In genomic region chr7:156119771-156120170, GRCh38 we compare ENCODE assay signal across 28 cellular contexts.
"Had no signal": no experiment of that assay in that cellular context is flagged by ENCODE, and none has a peak within 500 bp of the region (broad histone marks: within the 10 kb centered on the region; RNA-seq: fewer than 3 reads in every experiment).

No MANE protein-coding gene starts in this region.

- H3K4me1 ChIP-seq: stomach, suprapubic skin, thyroid gland, tibial artery, tibial nerve, transverse colon, upper lobe of left lung, upper lobe of right lung, uterus, vagina had no signal

- FAIRE-seq: urothelium cell line had no signal

- H3K4me3 ChIP-seq: stomach, suprapubic skin, testis, thoracic aorta, thyroid gland, tibial artery, tibial nerve, transverse colon, upper lobe of left lung, upper lobe of right lung, uterus, vagina had no signal

- H3K4me3 Mint-ChIP-seq: stimulated activated effector memory CD8-positive, alpha-beta T cell treated with anti-CD3 and anti-CD28 coated beads, Interleukin-12 subunit alpha, Interleukin-12 subunit beta, amount 100 ng/mL, for 72 hours; stimulated activated naive B cell treated with anti-CD40 and anti-IgM and Interleukin-4, amounts not matched to agents 10 μg/mL and 1 μg/mL and 100 μg/mL, for 72 hours; stimulated activated naive CD8-positive, alpha-beta T cell treated with anti-CD3 and anti-CD28 coated beads, Interleukin-15, amount 100 ng/mL, for 72 hours; stimulated activated naive CD8-positive, alpha-beta T cell treated with anti-CD3 and anti-CD28 coated beads, Interleukin-15, Interleukin-2, amounts not matched to agents 100 ng/mL and 50 ng/mL, for 24 hours; type B pancreatic cell had no signal

- H3K27ac ChIP-seq: stomach, suprapubic skin, testis, thoracic aorta, thyroid gland, tibial artery, tibial nerve, transverse colon, upper lobe of left lung, upper lobe of right lung, uterus, vagina had no signal

- H3K27me3 ChIP-seq: stomach, suprapubic skin, testis, thyroid gland, tibial artery, tibial nerve, transverse colon, upper lobe of left lung, upper lobe of right lung, uterus, vagina had no signal

- H3K27ac Mint-ChIP-seq: stimulated activated effector memory CD8-positive, alpha-beta T cell treated with anti-CD3 and anti-CD28 coated beads, Interleukin-12 subunit alpha, Interleukin-12 subunit beta, amount 100 ng/mL, for 72 hours; stimulated activated naive B cell treated with anti-CD40 and anti-IgM and Interleukin-4, amounts not matched to agents 10 μg/mL and 1 μg/mL and 100 μg/mL, for 72 hours; stimulated activated naive CD8-positive, alpha-beta T cell treated with anti-CD3 and anti-CD28 coated beads, Interleukin-15, Interleukin-2, amounts not matched to agents 100 ng/mL and 50 ng/mL, for 24 hours; type B pancreatic cell had no signal

- H3K9me3 ChIP-seq: stomach, suprapubic skin, testis, thoracic aorta, thyroid gland, tibial artery, tibial nerve, transverse colon, upper lobe of left lung, upper lobe of right lung, uterus, vagina had no signal

- H3K4me1 Mint-ChIP-seq: stimulated activated effector memory CD8-positive, alpha-beta T cell treated with anti-CD3 and anti-CD28 coated beads, Interleukin-12 subunit alpha, Interleukin-12 subunit beta, amount 100 ng/mL, for 72 hours; stimulated activated naive B cell treated with anti-CD40 and anti-IgM and Interleukin-4, amounts not matched to agents 10 μg/mL and 1 μg/mL and 100 μg/mL, for 72 hours; stimulated activated naive CD8-positive, alpha-beta T cell treated with anti-CD3 and anti-CD28 coated beads, Interleukin-15, amount 100 ng/mL, for 72 hours had no signal

- H3K9me3 Mint-ChIP-seq: stimulated activated effector memory CD8-positive, alpha-beta T cell treated with anti-CD3 and anti-CD28 coated beads, Interleukin-12 subunit alpha, Interleukin-12 subunit beta, amount 100 ng/mL, for 72 hours; stimulated activated naive CD8-positive, alpha-beta T cell treated with anti-CD3 and anti-CD28 coated beads, Interleukin-15, amount 100 ng/mL, for 72 hours; stimulated activated naive CD8-positive, alpha-beta T cell treated with anti-CD3 and anti-CD28 coated beads, Interleukin-15, Interleukin-2, amounts not matched to agents 100 ng/mL and 50 ng/mL, for 24 hours; type B pancreatic cell had no signal

- H3K27me3 Mint-ChIP-seq: stimulated activated naive CD8-positive, alpha-beta T cell treated with anti-CD3 and anti-CD28 coated beads, Interleukin-15, amount 100 ng/mL, for 72 hours; stimulated activated naive CD8-positive, alpha-beta T cell treated with anti-CD3 and anti-CD28 coated beads, Interleukin-15, Interleukin-2, amounts not matched to agents 100 ng/mL and 50 ng/mL, for 24 hours; type B pancreatic cell had no signal

- ATAC-seq: stimulated activated effector memory CD8-positive, alpha-beta T cell treated with anti-CD3 and anti-CD28 coated beads, Interleukin-12 subunit alpha, Interleukin-12 subunit beta, amount 100 ng/mL, for 72 hours; stimulated activated naive B cell treated with anti-CD40 and anti-IgM and Interleukin-4, amounts not matched to agents 10 μg/mL and 1 μg/mL and 100 μg/mL, for 72 hours; stimulated activated naive CD8-positive, alpha-beta T cell treated with anti-CD3 and anti-CD28 coated beads, Interleukin-15, amount 100 ng/mL, for 72 hours; stimulated activated naive CD8-positive, alpha-beta T cell treated with anti-CD3 and anti-CD28 coated beads, Interleukin-15, Interleukin-2, amounts not matched to agents 100 U/mL and 50 U/mL, for 24 hours; upper lobe of right lung had no signal

- H3K36me3 ChIP-seq: stomach, suprapubic skin, thoracic aorta, thyroid gland, tibial artery, tibial nerve, transverse colon, upper lobe of left lung, upper lobe of right lung, uterus, vagina had no signal

- DNase-seq: stimulated activated CD4-positive, alpha-beta T cell treated with anti-CD3 and anti-CD28 coated beads, Interleukin-2, amount 100 ng/mL, for 48 hours; stimulated activated CD4-positive, alpha-beta T cell treated with anti-CD3 and anti-CD28 coated beads, Interleukin-4, amount 100 ng/mL, for 1 hour; stimulated activated CD4-positive, alpha-beta T cell treated with anti-CD3 and anti-CD28 coated beads, Interleukin-4, amount 100 ng/mL, for 24 hours; stimulated activated CD4-positive, alpha-beta T cell treated with anti-CD3 and anti-CD28 coated beads, Interleukin-4, amount 100 ng/mL, for 4 hours; stimulated activated CD8-positive, alpha-beta memory T cell treated with anti-CD3 and anti-CD28 coated beads, Interleukin-4, amount 100 ng/mL, for 48 hours; stimulated activated naive B cell treated with anti-CD40 and anti-IgM and Interleukin-4, amounts not matched to agents 10 μg/mL and 1 μg/mL and 100 μg/mL, for 72 hours; stimulated activated naive CD4-positive, alpha-beta T cell; stimulated activated naive CD4-positive, alpha-beta T cell treated with Interleukin-2 at 50 U/mL for 16 hours; stimulated activated naive CD8-positive, alpha-beta T cell treated with anti-CD3 and anti-CD28 coated beads, Interleukin-15, amount 100 ng/mL, for 72 hours; stimulated activated naive CD8-positive, alpha-beta T cell treated with anti-CD3 and anti-CD28 coated beads, Interleukin-15, Interleukin-2, amounts not matched to agents 100 U/mL and 50 U/mL, for 24 hours; stomach; substantia nigra; testis; thyroid gland; tibial artery; transverse colon; trophoblast cell; upper lobe of left lung; upper lobe of right lung; uterus had no signal

- H3K36me3 Mint-ChIP-seq: stimulated activated effector memory CD8-positive, alpha-beta T cell treated with anti-CD3 and anti-CD28 coated beads, Interleukin-12 subunit alpha, Interleukin-12 subunit beta, amount 100 ng/mL, for 72 hours; stimulated activated naive B cell treated with anti-CD40 and anti-IgM and Interleukin-4, amounts not matched to agents 10 μg/mL and 1 μg/mL and 100 μg/mL, for 72 hours; type B pancreatic cell had no signal
